12 cellular contexts compared by ENCODE assay signal in the genomic region with DNA sequence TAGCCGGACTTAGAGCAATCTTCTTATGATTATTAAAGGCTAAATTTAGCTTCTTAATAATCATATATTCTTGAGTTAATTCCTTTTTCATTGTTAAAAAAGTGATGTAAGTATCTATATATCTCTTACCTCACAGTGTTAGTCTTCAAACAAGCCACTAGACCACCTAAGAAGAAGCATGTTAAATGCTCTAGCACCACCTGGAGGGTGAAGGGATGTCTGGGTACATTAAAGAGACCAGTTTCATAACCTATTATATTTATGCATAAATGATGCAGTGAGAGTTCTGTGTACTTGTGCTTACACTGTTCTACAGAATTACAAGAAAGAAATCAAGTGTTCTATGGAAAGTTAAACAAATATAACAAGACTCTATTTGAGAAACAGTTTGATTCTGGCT. TPM values are rescaled to one million over a fixed set of nuclear protein-coding genes. Genes with fewer than 3 reads are reported as not detected.
DNase-seq lines count a peak whose midpoint lies in the region; ATAC-seq and TF ChIP-seq lines count a peak whose summit lies in the region.
"Had no signal": no experiment of that assay in that cellular context is flagged by ENCODE, and none has a peak within 500 bp of the region (broad histone marks: within the 10 kb centered on the region; RNA-seq: fewer than 3 reads in every experiment).

No MANE protein-coding gene starts in this region.

- peak; percentile 37 for TF ChIP-seq CTCF in DND-41 (IDR thresholded peaks at IDR 0.05; ENCODE audit: borderline replicate concordance, extremely low read depth, low read length, poor library complexity, severe bottlenecking)
- TF ChIP-seq CTCF in OCI-LY3 (IDR thresholded peaks at IDR 0.05; ENCODE audit: low read depth, low read length) = peak; percentile 51
- TF ChIP-seq CTCF in HFFc6 (IDR thresholded peaks at IDR 0.05) = no peak

- no peak overlapping the region for H3K9ac ChIP-seq in DND-41 (ENCODE audit: low read depth, low read length)
- no peak overlapping the region for H3K9ac ChIP-seq in OCI-LY3 (ENCODE audit: low read length)

- no peaks in the 10 kb centered on the region for H3K9me3 Mint-ChIP-seq in HFFc6

- no peaks in the 10 kb centered on the region for H3K27me3 ChIP-seq in DND-41 (ENCODE audit: insufficient read depth, low read length, poor library complexity)
- no peaks in the 10 kb centered on the region for H3K27me3 ChIP-seq in OCI-LY3 (ENCODE audit: low read depth, low read length)
- H3K27me3 ChIP-seq: neutrophil had no signal

- H3K4me1 ChIP-seq in DND-41 (ENCODE audit: insufficient read depth, low read length) (no peaks in the 10 kb centered on the region), OCI-LY3 (ENCODE audit: low read length) (no peaks in the 10 kb centered on the region)

- H3K4me1 Mint-ChIP-seq in HFFc6 (ENCODE audit: low read depth) = no peaks in the 10 kb centered on the region
- H3K4me1 Mint-ChIP-seq: activated B cell treated with CpG ODN at 0.5 μM for 24 hours had no signal

- no peak overlapping the region for H2AFZ ChIP-seq in DND-41 (ENCODE audit: low read depth, low read length)
- H2AFZ ChIP-seq in OCI-LY3 (ENCODE audit: low read depth, low read length) = no peak overlapping the region

- no peak overlapping the region for H3K27ac Mint-ChIP-seq in HFFc6
- H3K27ac Mint-ChIP-seq: activated B cell treated with CpG ODN at 0.5 μM for 24 hours had no signal

- DNase-seq in DND-41 (no peak), HEK293T (ENCODE audit: extremely low spot score) (peak; percentile 6), iPS-NIHi11 (ENCODE audit: low spot score) (peak; percentile 22), left colon (no peak), HFFc6 (no peak)
- no peak for DNase-seq in activated CD4-positive, alpha-beta T cell treated with anti-CD3 and anti-CD28 coated beads, Interleukin-2, amount 50 U/mL, for 1 hour
- DNase-seq: activated B cell treated with CpG ODN at 0.5 μM for 24 hours, MG63 had no signal

- H3K36me3 ChIP-seq in DND-41 (ENCODE audit: insufficient read depth, low read length) (no peaks in the 10 kb centered on the region), OCI-LY3 (replicated peaks; ENCODE audit: low read depth, low read length) (no peaks in the 10 kb centered on the region)
- H3K36me3 ChIP-seq: MG63, neutrophil had no signal

- CTCF ChIA-PET in HEK293T (lab: Yijun Ruan, JAX) = interaction anchor here (0.6 kb wide), 1 partner anchor 266 kb away, joined by 4 read pairs; no protein-coding TSS in a partner anchor

- H4K20me1 ChIP-seq in DND-41 (ENCODE audit: insufficient read depth, low read length) (no peaks in the 10 kb centered on the region), OCI-LY3 (ENCODE audit: insufficient read depth, low read length) (no peaks in the 10 kb centered on the region)

- H3K4me3 ChIP-seq in DND-41 (ENCODE audit: low read depth in 1 of 2, low read length in 2 of 2) (no peak overlapping the region), OCI-LY3 (ENCODE audit: low read length) (no peak overlapping the region)
- H3K4me3 ChIP-seq: MG63 had no signal

- H3K4me3 Mint-ChIP-seq in HFFc6 = no peak overlapping the region
- H3K4me3 Mint-ChIP-seq: activated B cell treated with CpG ODN at 0.5 μM for 24 hours had no signal

- H3K79me2 ChIP-seq in DND-41 (ENCODE audit: insufficient read depth, low read length) (no peaks in the 10 kb centered on the region), OCI-LY3 (ENCODE audit: low read length) (no peaks in the 10 kb centered on the region)

- H3K4me2 ChIP-seq in DND-41 (ENCODE audit: insufficient read depth, low read length) = no peak overlapping the region
- H3K4me2 ChIP-seq in OCI-LY3 (ENCODE audit: low read length) = no peak overlapping the region

- no peak overlapping the region for H3K27ac ChIP-seq in DND-41 (ENCODE audit: low read length)
- H3K27ac ChIP-seq in OCI-LY3 (ENCODE audit: low read length) = no peak overlapping the region
- H3K27ac ChIP-seq: neutrophil had no signal

- peak; percentile 56; the same call in 2 of the 3 replicates for ATAC-seq in DND-41 (ENCODE audit: insufficient read depth, low read depth)
- ATAC-seq in left colon = no peak
- ATAC-seq in GM19328 (IDR thresholded peaks at IDR 0.05; ENCODE audit: unreplicated experiment) = no peak

- H3K27me3 Mint-ChIP-seq in HFFc6 (ENCODE audit: insufficient read depth) = no peaks in the 10 kb centered on the region; the same call in 1 of the 2 replicates
- H3K27me3 Mint-ChIP-seq: activated B cell treated with CpG ODN at 0.5 μM for 24 hours had no signal

- intact Hi-C loops in left colon (cut with DNase I, micrococcal nuclease) = no loop called here

- POLR2A ChIA-PET in HEK293T (lab: Yijun Ruan, JAX) = no interaction called here

- H3K9me3 ChIP-seq in DND-41 (ENCODE audit: insufficient read depth, low read length, severe bottlenecking) = no peaks in the 10 kb centered on the region
- no peaks in the 10 kb centered on the region for H3K9me3 ChIP-seq in OCI-LY3 (ENCODE audit: insufficient read depth, low read length)
- H3K9me3 ChIP-seq: MG63, neutrophil had no signal

- no peaks in the 10 kb centered on the region for H3K36me3 Mint-ChIP-seq in HFFc6 (ENCODE audit: low read depth)

TF ChIP-seq in HEK293T, 16 proteins besides CTCF, POLR2A, EP300 and RAD21:
- TF ChIP-seq BHLHE40 (IDR thresholded peaks at IDR 0.05; ENCODE audit: borderline replicate concordance) = no peak
- no peak for TF ChIP-seq HDGF (IDR thresholded peaks at IDR 0.05; ENCODE audit: borderline replicate concordance)
- no peak for TF ChIP-seq FOXA1 (IDR thresholded peaks at IDR 0.05)
- no peak for TF ChIP-seq NFRKB (IDR thresholded peaks at IDR 0.05)
- no peak for TF ChIP-seq SP1 (IDR thresholded peaks at IDR 0.05)
- no peak for TF ChIP-seq CTBP1 (IDR thresholded peaks at IDR 0.05; ENCODE audit: borderline replicate concordance)
- TF ChIP-seq ZNF384 (IDR thresholded peaks at IDR 0.05) = no peak
- TF ChIP-seq L3MBTL2 (conservative IDR thresholded peaks at IDR 0.05) = no peak
- TF ChIP-seq ARNT (IDR thresholded peaks at IDR 0.05) = no peak
- no peak for TF ChIP-seq FOXK2 (IDR thresholded peaks at IDR 0.05)
- no peak for TF ChIP-seq LEF1 (IDR thresholded peaks at IDR 0.05; ENCODE audit: borderline replicate concordance)
- TF ChIP-seq ELF4 (IDR thresholded peaks at IDR 0.05) = no peak
- no peak for TF ChIP-seq FOXM1 (IDR thresholded peaks at IDR 0.05; ENCODE audit: borderline replicate concordance)
- TF ChIP-seq TARDBP (IDR thresholded peaks at IDR 0.05) = no peak
- TF ChIP-seq SUZ12 (IDR thresholded peaks at IDR 0.05) = no peak
- TF ChIP-seq, protein P1, sequence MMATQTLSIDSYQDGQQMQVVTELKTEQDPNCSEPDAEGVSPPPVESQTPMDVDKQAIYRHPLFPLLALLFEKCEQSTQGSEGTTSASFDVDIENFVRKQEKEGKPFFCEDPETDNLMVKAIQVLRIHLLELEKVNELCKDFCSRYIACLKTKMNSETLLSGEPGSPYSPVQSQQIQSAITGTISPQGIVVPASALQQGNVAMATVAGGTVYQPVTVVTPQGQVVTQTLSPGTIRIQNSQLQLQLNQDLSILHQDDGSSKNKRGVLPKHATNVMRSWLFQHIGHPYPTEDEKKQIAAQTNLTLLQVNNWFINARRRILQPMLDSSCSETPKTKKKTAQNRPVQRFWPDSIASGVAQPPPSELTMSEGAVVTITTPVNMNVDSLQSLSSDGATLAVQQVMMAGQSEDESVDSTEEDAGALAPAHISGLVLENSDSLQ (IDR thresholded peaks at IDR 0.05) = no peak

RNA-seq across cellular contexts. Expression of a gene that starts 55.9 kb away (rescaled TPM):
- not detected for total RNA-seq in left colon
- total RNA-seq in HFFc6 (2021; fragmentation: NEBNext Ultra II Directional; extraction: Animal tissue kit (Norgen Biotek cat#: 25700)) = not detected
- total RNA-seq: activated B cell treated with CpG ODN at 0.5 μM for 24 hours, fibroblast of lung had no signal

Comparison
In these comparisons a context has a peak if more than half of its experiments do, and no peak if none do; other contexts are left out.
1. DNase-seq: peak in HEK293T (single experiment) and iPS-NIHi11 (single experiment); none in DND-41 (single experiment), left colon (0 of 2), HFFc6 (single experiment) and activated CD4-positive, alpha-beta T cell treated with anti-CD3 and anti-CD28 coated beads, Interleukin-2, amount 50 U/mL, for 1 hour (single experiment).